Comparison of ENCODE assay signal across 8 cellular contexts in genomic region chr20:62301773-62302340, GRCh38. TPM values are rescaled to one million over a fixed set of nuclear protein-coding genes. Genes with fewer than 3 reads are reported as not detected.
DNase-seq lines count a peak whose midpoint lies in the region; ATAC-seq, FAIRE-seq and TF ChIP-seq lines count a peak whose summit lies in the region.

No MANE protein-coding gene starts in this region.

- peaks cover 7 to 26% of the 10 kb centered on the region in 2 experiments; a peak in 2 of 4 replicates for H3K4me1 ChIP-seq in SK-N-SH (ENCODE audit: control insufficient read depth in 1 of 2, insufficient read depth in 2 of 2, low read depth in 1 of 2, low read length in 1 of 2)
- peaks cover 18% of the 10 kb centered on the region for H3K4me1 ChIP-seq in osteoblast (ENCODE audit: insufficient read depth, low read length)
- peaks cover 46% of the 10 kb centered on the region for H3K4me1 ChIP-seq in testis

- H2AFZ ChIP-seq in SK-N-SH (ENCODE audit: low read depth) (no peak overlapping the region), osteoblast (ENCODE audit: low read length) (peak overlapping the region; percentile 56)

- H3K36me3 ChIP-seq in SK-N-SH (replicated peaks in 1 of 2; ENCODE audit: control insufficient read depth in 1 of 2, insufficient read depth in 2 of 2, low read length in 1 of 2), result peaks cover 5 to 34% of the 10 kb centered on the region in 2 experiments
- peaks cover 20% of the 10 kb centered on the region for H3K36me3 ChIP-seq in osteoblast (ENCODE audit: insufficient read depth, low read length)
- H3K36me3 ChIP-seq in testis (ENCODE audit: low read depth, missing control alignments), result no peaks in the 10 kb centered on the region

- ATAC-seq in HG02571 (IDR thresholded peaks at IDR 0.05; ENCODE audit: unreplicated experiment), result peak; percentile 24
- peak; percentile 60 to 63 for ATAC-seq in activated naive CD4-positive, alpha-beta T cell treated with anti-CD3 and anti-CD28 coated beads, Interleukin-2, amount 50 U/mL, for 72 hours

- no peaks in the 10 kb centered on the region for H3K9me2 ChIP-seq in SK-N-SH

- H3F3A ChIP-seq in SK-N-SH (replicated peaks; ENCODE audit: insufficient read depth), result peaks cover 12% of the 10 kb centered on the region

- peak; percentile 47 for DNase-seq in NCI-H1048 (lab: John Stamatoyannopoulos, UW)
- DNase-seq in SK-N-SH, result peak; percentile 92
- peak; percentile 85 to 88 for DNase-seq in activated naive CD4-positive, alpha-beta T cell treated with anti-CD3 and anti-CD28 coated beads, Interleukin-2, amount 50 U/mL, for 72 hours (ENCODE audit: low spot score in 2 of 2)
- DNase-seq in head of caudate nucleus, result peak; percentile 80 to 95 (median 88)
- peak; percentile 99 for DNase-seq in osteoblast (ENCODE audit: insufficient read length, low spot score, missing footprints)
- peak; percentile 94 for DNase-seq in testis

- peak overlapping the region; percentile 81; the same call in 1 of the 2 replicates for H3K9ac ChIP-seq in SK-N-SH

- H3K27me3 ChIP-seq in SK-N-SH (ENCODE audit: insufficient read depth) (no peaks in the 10 kb centered on the region), osteoblast (ENCODE audit: insufficient read depth, low read length) (no peaks in the 10 kb centered on the region), testis (no peaks in the 10 kb centered on the region)

- peak overlapping the region; percentile 98 to 100 for H3K27ac Mint-ChIP-seq in activated naive CD4-positive, alpha-beta T cell treated with anti-CD3 and anti-CD28 coated beads, Interleukin-2, amount 50 U/mL, for 72 hours

- H4K20me1 ChIP-seq in SK-N-SH (ENCODE audit: insufficient read depth), result peaks cover 36% of the 10 kb centered on the region
- H4K20me1 ChIP-seq in osteoblast (ENCODE audit: insufficient read depth, low read length), result peaks cover 40% of the 10 kb centered on the region

- WGBS in SK-N-SH (ENCODE audit: low lambda C conversion rate), result 2% methylated on average over 23 of the region's 24 CpGs
- WGBS in testis, 2 donors, result 4% methylated on average over 24 of the region's 24 CpGs

- peak; percentile 78 for FAIRE-seq in G401.6 (lab: Jason Lieb, UNC)

- H3K4me3 ChIP-seq in SK-N-SH (ENCODE audit: low read depth in 2 of 2, low read length in 1 of 2) (peak overlapping the region; percentile 96 to 97), osteoblast (ENCODE audit: insufficient read depth, low read length) (peak overlapping the region; percentile 93), testis (peak overlapping the region; percentile 71 to 95)

- no peak for TF ChIP-seq EP300 in SK-N-SH (IDR thresholded peaks at IDR 0.05; ENCODE audit: borderline replicate concordance in 1 of 2, low read depth in 1 of 2, low read length in 1 of 2)

- TF ChIP-seq CTCF in SK-N-SH (IDR thresholded peaks at IDR 0.05) (peak; percentile 76), osteoblast (IDR thresholded peaks at IDR 0.05; ENCODE audit: extremely low read depth, low read depth, low read length) (peak; percentile 84), testis (IDR thresholded peaks at IDR 0.05) (peak; percentile 66 to 88 (median 81))

- H3K27ac ChIP-seq in SK-N-SH (ENCODE audit: low read depth in 2 of 2, low read length in 1 of 2) (peak overlapping the region; percentile 80 to 94), osteoblast (ENCODE audit: low read depth, low read length) (peak overlapping the region; percentile 84), testis (peak overlapping the region; percentile 89 to 97)

- intact Hi-C loops in head of caudate nucleus (cut with DNase I) (loop anchor here (2.0 kb wide), 1 partner anchor 85 kb away; the partner anchor contains the start of gene RPS21), testis (cut with DNase I; ENCODE audit: low total_unique reads) (loop anchor here (5.0 kb wide), 1 partner anchor 80 kb away; no protein-coding TSS in a partner anchor)

- TF ChIP-seq RAD21 in SK-N-SH (IDR thresholded peaks at IDR 0.05; ENCODE audit: low read length), result peak; percentile 74

- H3K9me3 ChIP-seq in SK-N-SH, result no peaks in the 10 kb centered on the region
- H3K9me3 ChIP-seq in osteoblast (ENCODE audit: low read depth, low read length), result no peaks in the 10 kb centered on the region
- no peaks in the 10 kb centered on the region for H3K9me3 ChIP-seq in testis

- H3K4me2 ChIP-seq in SK-N-SH, result peak overlapping the region; percentile 90
- peak overlapping the region; percentile 93 for H3K4me2 ChIP-seq in osteoblast (ENCODE audit: insufficient read depth, low read length)

- CTCF ChIA-PET in SK-N-SH (lab: Yijun Ruan, JAX), result interaction anchor here (0.6 to 3.2 kb wide), 21 partner anchors 11 to 291 kb away, joined by 3 to 25 read pairs (median 5); partner anchors contain the start of genes LAMA5 and RPS21

- POLR2A ChIA-PET in SK-N-SH (lab: Yijun Ruan, JAX), result interaction anchor here (0.5 to 0.7 kb wide), 2 partner anchors 84 to 86 kb away, joined by 3 read pairs; partner anchors contain the start of gene RPS21

- H3K9me3 Mint-ChIP-seq in activated naive CD4-positive, alpha-beta T cell treated with anti-CD3 and anti-CD28 coated beads, Interleukin-2, amount 50 U/mL, for 72 hours, result no peaks in the 10 kb centered on the region

- peaks cover 13 to 31% of the 10 kb centered on the region in 2 donors for H3K36me3 Mint-ChIP-seq in activated naive CD4-positive, alpha-beta T cell treated with anti-CD3 and anti-CD28 coated beads, Interleukin-2, amount 50 U/mL, for 72 hours

- peaks cover 41% of the 10 kb centered on the region for H3K79me2 ChIP-seq in SK-N-SH (ENCODE audit: insufficient read depth)
- peaks cover 38% of the 10 kb centered on the region for H3K79me2 ChIP-seq in osteoblast (ENCODE audit: insufficient read depth, low read length)

- no peak for TF ChIP-seq POLR2A in testis (IDR thresholded peaks at IDR 0.05)

TF ChIP-seq in SK-N-SH, 30 proteins besides CTCF, POLR2A, EP300 and RAD21 (continues in another document):
- no peak for TF ChIP-seq ELF1 (IDR thresholded peaks at IDR 0.05)
- peak; percentile 75 for TF ChIP-seq RCOR1 (IDR thresholded peaks at IDR 0.05; ENCODE audit: low read length)
- no peak for TF ChIP-seq IRF3 (IDR thresholded peaks at IDR 0.05; ENCODE audit: low read depth, low read length)
- peak; percentile 68 for TF ChIP-seq MAX (IDR thresholded peaks at IDR 0.05; ENCODE audit: low read depth)
- no peak for TF ChIP-seq RXRA (IDR thresholded peaks at IDR 0.05; ENCODE audit: borderline replicate concordance, low read depth)
- no peak for TF ChIP-seq NFIC (IDR thresholded peaks at IDR 0.05; ENCODE audit: borderline replicate concordance)
- no peak for TF ChIP-seq EZH2phosphoT487 (IDR thresholded peaks at IDR 0.05; ENCODE audit: borderline replicate concordance, low read depth)
- peak; percentile 71 for TF ChIP-seq MXI1 (IDR thresholded peaks at IDR 0.05; ENCODE audit: low read depth, low read length)
- TF ChIP-seq GATA2 (CRISPR knock-in tag; IDR thresholded peaks at IDR 0.05), result no peak
- TF ChIP-seq NRF1 (IDR thresholded peaks at IDR 0.05; ENCODE audit: low read depth, low read length), result no peak
- TF ChIP-seq POLR2AphosphoS5 (IDR thresholded peaks at IDR 0.05; ENCODE audit: low read depth, low read length), result 0 out of 2 replicates have a peak, but pooled peaks have one; percentile 9
- no peak for TF ChIP-seq FOSL2 (IDR thresholded peaks at IDR 0.05; ENCODE audit: borderline replicate concordance, low read depth)
- no peak for TF ChIP-seq FOXM1 (IDR thresholded peaks at IDR 0.05; ENCODE audit: low read depth)
- 0 out of 2 replicates have a peak, but pooled peaks have one; percentile 21 for TF ChIP-seq RFX5 (IDR thresholded peaks at IDR 0.05; ENCODE audit: low read length)
- TF ChIP-seq USF2 (IDR thresholded peaks at IDR 0.05; ENCODE audit: borderline replicate concordance, low read depth, low read length), result no peak

RNA-seq across cellular contexts. Expression of gene ADRM1, which starts 0.9 kb away (rescaled TPM):
- polyA plus RNA-seq in SK-N-SH (2012; rRNA removed) (137 and 142 TPM in 2 replicates), testis (ENCODE audit: insufficient read depth, low read depth, low replicate concordance) (191 TPM)
- polyA plus RNA-seq in SK-N-SH (2012; cell fraction: cytosol; rRNA removed), result 77.3 and 106 TPM in 2 replicates
- 122 and 167 TPM in 2 replicates for polyA plus RNA-seq in SK-N-SH (2012; cell fraction: nucleus; rRNA removed)
- total RNA-seq in activated naive CD4-positive, alpha-beta T cell treated with anti-CD3 and anti-CD28 coated beads, Interleukin-2, amount 50 U/mL, for 72 hours, result 10 to 100 TPM; 92.6 to 93.6 TPM
- total RNA-seq in osteoblast (93.1 and 103 TPM in 2 replicates), testis (100 to 1,000 TPM; 283 to 286 TPM)

Comparison
In these comparisons a context has a peak if more than half of its experiments do, and no peak if none do; other contexts are left out.
1. Peak in every context shown above with its lines: DNase-seq, ATAC-seq, H3K4me3 ChIP-seq and H3K27ac ChIP-seq.
2. DNase-seq: peak in every context shown above with its lines; median percentile 99 in osteoblast; 94 in testis; 92 in SK-N-SH; 88 in head of caudate nucleus; 86 in activated naive CD4-positive, alpha-beta T cell treated with anti-CD3 and anti-CD28 coated beads, Interleukin-2, amount 50 U/mL, for 72 hours; 47 in NCI-H1048.